8 cellular contexts compared by ENCODE assay signal in genomic region chr19:14472202-14472961, GRCh38. TPM values are rescaled to one million over a fixed set of nuclear protein-coding genes. Genes with fewer than 3 reads are reported as not detected.
DNase-seq lines count a peak whose midpoint lies in the region; ATAC-seq and TF ChIP-seq lines count a peak whose summit lies in the region.

No MANE protein-coding gene starts in this region.

- H3K9me3 ChIP-seq in HUES48 (ENCODE audit: control insufficient read depth, insufficient read depth, low read length): no peaks in the 10 kb centered on the region
- H3K9me3 ChIP-seq in psoas muscle: no peaks in the 10 kb centered on the region
- no peaks in the 10 kb centered on the region for H3K9me3 ChIP-seq in uterus

- DNase-seq in CD14-positive monocyte (ENCODE audit: low spot score): peak; percentile 68
- DNase-seq in SK-MEL-5 (ENCODE audit: low read depth, low spot score): peak; percentile 43
- DNase-seq in activated naive CD4-positive, alpha-beta T cell treated with Interleukin-2 at 50 U/mL for 16 hours: peak; percentile 88
- DNase-seq in Right ventricle myocardium superior: peak; percentile 85
- peak; percentile 76 to 84 for DNase-seq in psoas muscle
- DNase-seq in uterus: peak; percentile 70 to 80

- H3K27ac ChIP-seq in HUES48 (ENCODE audit: low read depth, low read length): peak overlapping the region; percentile 42
- H3K27ac ChIP-seq in psoas muscle: no peak overlapping the region
- H3K27ac ChIP-seq in uterus: peak overlapping the region in 1 of 2 donors; percentile 54

- peaks cover 35% of the 10 kb centered on the region for H3K4me1 Mint-ChIP-seq in CD14-positive monocyte

- peak; percentile 71 for ATAC-seq in Right ventricle myocardium superior (ENCODE audit: poor library complexity)
- peak; percentile 62 to 82 (median 67) for ATAC-seq in psoas muscle
- no peak for ATAC-seq in HG03280 (IDR thresholded peaks at IDR 0.05; ENCODE audit: unreplicated experiment)

- peaks cover 0 to 12% (median 4%) of the 10 kb centered on the region in 7 donors for H3K9me3 Mint-ChIP-seq in CD14-positive monocyte

- WGBS in psoas muscle, 3 donors: 2 to 3% (median 2%) methylated on average over 58 to 66 of the region's 66 CpGs

- H3K4me3 ChIP-seq in HUES48 (ENCODE audit: low read depth, low read length) (peak overlapping the region; percentile 65), psoas muscle (peak overlapping the region; percentile 33), uterus (peak overlapping the region in 1 of 2 donors; percentile 9)

- H3K27me3 ChIP-seq in HUES48 (ENCODE audit: control insufficient read depth, insufficient read depth, low read length): no peaks in the 10 kb centered on the region
- peaks cover 0 to 38% (median 8%) of the 10 kb centered on the region in 3 donors for H3K27me3 ChIP-seq in psoas muscle (ENCODE audit: insufficient read depth in 3 of 3, low read length in 2 of 3)
- H3K27me3 ChIP-seq in uterus: peaks cover 0 to 8% of the 10 kb centered on the region in 2 donors

- in situ Hi-C loops in SK-MEL-5 (cut with HindIII; ENCODE audit: low pct_unique_long_range_greater_than_20kb, low sequenced_read_pairs): no loop called here

- H3K27ac Mint-ChIP-seq in CD14-positive monocyte: no peak overlapping the region

- H3K4me1 ChIP-seq in HUES48 (ENCODE audit: control insufficient read depth, insufficient read depth, low read length) (peaks cover 10% of the 10 kb centered on the region; the same call in 1 of the 2 replicates), psoas muscle (peaks cover 8% of the 10 kb centered on the region), uterus (peaks cover 0 to 14% of the 10 kb centered on the region in 2 donors)

- TF ChIP-seq POLR2A in uterus (IDR thresholded peaks at IDR 0.05): no peak

- peak; percentile 100 for TF ChIP-seq CTCF in CD14-positive monocyte (IDR thresholded peaks at IDR 0.05)
- peak; percentile 92 for TF ChIP-seq CTCF in psoas muscle (IDR thresholded peaks at IDR 0.05)
- peak; percentile 83 to 99 (median 92) for TF ChIP-seq CTCF in uterus (IDR thresholded peaks at IDR 0.05)

- H3K9ac ChIP-seq in HUES48 (ENCODE audit: low read depth, low read length): peak overlapping the region; percentile 64

- peaks cover 31 to 55% (median 34%) of the 10 kb centered on the region in 3 donors for H3K27me3 Mint-ChIP-seq in CD14-positive monocyte (ENCODE audit: low read depth in 3 of 3)

- peak overlapping the region in 1 of 2 donors; percentile 74 for H3K4me3 Mint-ChIP-seq in CD14-positive monocyte

- peaks cover 40 to 50% of the 10 kb centered on the region in 2 donors for H3K36me3 Mint-ChIP-seq in CD14-positive monocyte

- H3K36me3 ChIP-seq in HUES48 (ENCODE audit: control insufficient read depth, insufficient read depth, low read length): peaks cover 34% of the 10 kb centered on the region
- peaks cover under 1 to 30% of the 10 kb centered on the region in 2 donors for H3K36me3 ChIP-seq in psoas muscle (ENCODE audit: insufficient read depth in 1 of 2, low read depth in 1 of 2)
- no peaks in the 10 kb centered on the region for H3K36me3 ChIP-seq in uterus

- intact Hi-C loops in CD14-positive monocyte (cut with micrococcal nuclease): loop anchor here in 1 of 2 donors (2.0 to 10.0 kb wide), 2 partner anchors 40 to 278 kb away; partner anchors contain the start of gene PKN1
- intact Hi-C loops in Right ventricle myocardium superior (cut with DNase I): no loop called here
- intact Hi-C loops in psoas muscle (cut with DNase I): no loop called here
- intact Hi-C loops in uterus (cut with DNase I; ENCODE audit: low total_unique reads): no loop called here

RNA-seq across cellular contexts. Expression of gene PTGER1, which starts 2.8 kb away (rescaled TPM):
- not detected for polyA plus RNA-seq in CD14-positive monocyte
- not detected in 2 replicates for total RNA-seq in SK-MEL-5 (2014; rRNA removed; shearing (Covaris generic))
- not detected in 2 replicates for polyA plus RNA-seq in SK-MEL-5 (2015; cell fraction: cytosol; rRNA removed)
- not detected in 2 replicates for polyA plus RNA-seq in SK-MEL-5 (2015; cell fraction: nucleus; rRNA removed)
- total RNA-seq in Right ventricle myocardium superior: not detected
- under 1 TPM in 2 of 4 donors, not detected in 2; 0.15 to 0.25 TPM for total RNA-seq in psoas muscle
- under 1 TPM; 0.05 to 0.10 (median 0.08) TPM for polyA plus RNA-seq in psoas muscle
- 1 to 10 TPM in 1 of 4 donors, under 1 TPM in 1, not detected in 2; 0.30 to 1.2 TPM for total RNA-seq in uterus

RNA-seq across cellular contexts. Expression of gene GIPC1, which starts 23.5 kb away (rescaled TPM):
- 1 to 10 TPM; 4.8 to 6.2 TPM for polyA plus RNA-seq in CD14-positive monocyte
- total RNA-seq in SK-MEL-5 (2014; rRNA removed; shearing (Covaris generic)): 207 and 229 TPM in 2 replicates
- 234 and 249 TPM in 2 replicates for polyA plus RNA-seq in SK-MEL-5 (2015; cell fraction: cytosol; rRNA removed)
- 104 and 117 TPM in 2 replicates for polyA plus RNA-seq in SK-MEL-5 (2015; cell fraction: nucleus; rRNA removed)
- total RNA-seq in Right ventricle myocardium superior: 48.9 TPM
- 10 to 100 TPM; 37.9 to 45.3 (median 43.2) TPM for total RNA-seq in psoas muscle
- 10 to 100 TPM; 45.3 to 63.5 (median 50.8) TPM for polyA plus RNA-seq in psoas muscle
- 10 to 100 TPM; 14.1 to 70.0 (median 36.3) TPM for total RNA-seq in uterus

RNA-seq across cellular contexts. Expression of gene PKN1, which starts 39.3 kb away (rescaled TPM):
- polyA plus RNA-seq in CD14-positive monocyte (10 to 100 TPM; 49.5 to 49.6 TPM), psoas muscle (10 to 100 TPM; 40.7 to 69.2 (median 62.9) TPM)
- total RNA-seq in SK-MEL-5 (2014; rRNA removed; shearing (Covaris generic)): 29.3 and 31.1 TPM in 2 replicates
- polyA plus RNA-seq in SK-MEL-5 (2015; cell fraction: cytosol; rRNA removed): 46.7 and 52.6 TPM in 2 replicates
- polyA plus RNA-seq in SK-MEL-5 (2015; cell fraction: nucleus; rRNA removed): 27.2 and 53.1 TPM in 2 replicates
- total RNA-seq in Right ventricle myocardium superior (129 TPM), psoas muscle (100 to 1,000 TPM in 2 of 4 donors, 10 to 100 TPM in 2; 61.1 to 136 (median 102) TPM), uterus (100 to 1,000 TPM in 1 of 4 donors, 10 to 100 TPM in 3; 56.2 to 129 (median 82.4) TPM)

RNA-seq across cellular contexts. Expression of gene DNAJB1, which starts 45.8 kb away (rescaled TPM):
- polyA plus RNA-seq in CD14-positive monocyte: 10 to 100 TPM; 59.3 to 70.9 TPM
- 96.8 and 105 TPM in 2 replicates for total RNA-seq in SK-MEL-5 (2014; rRNA removed; shearing (Covaris generic))
- polyA plus RNA-seq in SK-MEL-5 (2015; cell fraction: cytosol; rRNA removed): 124 and 131 TPM in 2 replicates
- polyA plus RNA-seq in SK-MEL-5 (2015; cell fraction: nucleus; rRNA removed): 30.4 and 32.4 TPM in 2 replicates
- 43.0 TPM for total RNA-seq in Right ventricle myocardium superior
- total RNA-seq in psoas muscle: 100 to 1,000 TPM in 1 of 4 donors, 10 to 100 TPM in 3; 32.6 to 105 (median 42.6) TPM
- 10 to 100 TPM; 20.8 to 32.0 (median 24.4) TPM for polyA plus RNA-seq in psoas muscle
- 10 to 100 TPM; 10.2 to 66.9 (median 40.6) TPM for total RNA-seq in uterus

RNA-seq across cellular contexts. Expression of gene DDX39A, which starts 53.2 kb away (rescaled TPM):
- polyA plus RNA-seq in CD14-positive monocyte (10 to 100 TPM; 78.7 to 83.5 TPM), psoas muscle (10 to 100 TPM; 38.7 to 93.0 (median 45.3) TPM)
- 72.9 and 76.8 TPM in 2 replicates for total RNA-seq in SK-MEL-5 (2014; rRNA removed; shearing (Covaris generic))
- polyA plus RNA-seq in SK-MEL-5 (2015; cell fraction: cytosol; rRNA removed): 75.8 and 84.0 TPM in 2 replicates
- polyA plus RNA-seq in SK-MEL-5 (2015; cell fraction: nucleus; rRNA removed): 530 and 585 TPM in 2 replicates
- total RNA-seq in Right ventricle myocardium superior (29.1 TPM), psoas muscle (10 to 100 TPM; 14.8 to 32.4 (median 26.6) TPM), uterus (10 to 100 TPM; 41.3 to 91.2 (median 52.8) TPM)
